9 cellular contexts compared by ENCODE assay signal in genomic region chr1:200075938-200076546, GRCh38. TPM values are rescaled to one million over a fixed set of nuclear protein-coding genes. Genes with fewer than 3 reads are reported as not detected.
A peak's percentile ranks its signal among the peaks of the same experiment; 100 is the strongest.
DNase-seq lines count a peak whose midpoint lies in the region; TF ChIP-seq lines count a peak whose summit lies in the region.
"Had no signal": no experiment of that assay in that cellular context is flagged by ENCODE, and none has a peak within 500 bp of the region (broad histone marks: within the 10 kb centered on the region; RNA-seq: fewer than 3 reads in every experiment).

No MANE protein-coding gene starts in this region.

- TF ChIP-seq CTCF in esophagus muscularis mucosa (IDR thresholded peaks at IDR 0.05): no peak

- peak overlapping the region in 1 of 4 donors; percentile 19 for H3K27ac ChIP-seq in esophagus muscularis mucosa (replicated peaks in 1 of 4)

- intact Hi-C loops in esophagus muscularis mucosa (cut with DNase I): no loop called here

- WGBS in esophagus muscularis mucosa: 42% methylated on average over 9 of the region's 9 CpGs

- H3K27me3 ChIP-seq in esophagus muscularis mucosa: no peaks in the 10 kb centered on the region

- no peak overlapping the region for H3K4me3 ChIP-seq in esophagus muscularis mucosa

- no peak for TF ChIP-seq POLR2A in esophagus muscularis mucosa (IDR thresholded peaks at IDR 0.05; ENCODE audit: low read depth)

- TF ChIP-seq EP300 in esophagus muscularis mucosa (IDR thresholded peaks at IDR 0.05): peak; percentile 30

- DNase-seq in COLO829 (ENCODE audit: low spot score) (peak; percentile 75), NCI-H69 (lab: John Stamatoyannopoulos, UW) (peak; percentile 53), esophagus muscularis mucosa (ENCODE audit: extremely low spot score) (no peak), mucosa of gallbladder (ENCODE audit: low spot score) (peak; percentile 76), T-helper 9 cell (no peak), SK-N-DZ (ENCODE audit: low spot score) (no peak)
- DNase-seq in activated T-cell treated with anti-CD3 and anti-CD28 coated beads, Interleukin-2, amount 50 U/mL, for 1 hour: no peak
- no peak for DNase-seq in activated CD4-positive, alpha-beta T cell treated with anti-CD3 and anti-CD28 coated beads for 48 hours

- peaks cover 0 to 2% (median 0%) of the 10 kb centered on the region in 4 donors for H3K4me1 ChIP-seq in esophagus muscularis mucosa

- no peaks in the 10 kb centered on the region for H3K36me3 ChIP-seq in esophagus muscularis mucosa

- no peaks in the 10 kb centered on the region for H3K9me3 ChIP-seq in esophagus muscularis mucosa

RNA-seq across cellular contexts. Expression of gene NR5A2, which starts 48.5 kb away (rescaled TPM):
- 1 to 10 TPM in 3 of 4 donors, under 1 TPM in 1; 0.83 to 4.0 (median 2.9) TPM for total RNA-seq in esophagus muscularis mucosa
- 49.0 TPM for total RNA-seq in mucosa of gallbladder
- polyA plus RNA-seq in SK-N-DZ (2014; cell fraction: cytosol; rRNA removed): not detected in 2 replicates
- not detected in 2 replicates for polyA plus RNA-seq in SK-N-DZ (2014; cell fraction: nucleus; rRNA removed)
- total RNA-seq: activated CD8-positive, alpha-beta memory T cell treated with anti-CD3 and anti-CD28 coated beads for 36 hours had no signal

Comparison
In these comparisons a context has a peak if more than half of its experiments do, and no peak if none do; other contexts are left out.
1. DNase-seq: peak in COLO829 (single experiment), NCI-H69 (single experiment) and mucosa of gallbladder (single experiment); none in esophagus muscularis mucosa (single experiment), activated T-cell treated with anti-CD3 and anti-CD28 coated beads, Interleukin-2, amount 50 U/mL, for 1 hour (single experiment), T-helper 9 cell (single experiment), activated CD4-positive, alpha-beta T cell treated with anti-CD3 and anti-CD28 coated beads for 48 hours (single experiment) and SK-N-DZ (single experiment).